1 cellular context compared by ENCODE assay signal in genomic region chr11:68379216-68379615, GRCh38.
TF ChIP-seq lines count a peak whose summit lies in the region.

No MANE protein-coding gene starts in this region.

TF ChIP-seq in WTC11, 78 proteins besides CTCF, POLR2A, EP300 and RAD21 (continued from another document):
- TF ChIP-seq ESRRA (CRISPR knock-in tag; IDR thresholded peaks at IDR 0.05; ENCODE audit: borderline replicate concordance): no peak
